1 cellular context compared by ENCODE assay signal in genomic region chr4:104859601-104860000, GRCh38.
A peak's percentile ranks its signal among the peaks of the same experiment; 100 is the strongest.
TF ChIP-seq lines count a peak whose summit lies in the region.

No MANE protein-coding gene starts in this region.

TF ChIP-seq in neural cell, 6 proteins besides CTCF, POLR2A, EP300 and RAD21 (continued from another document):
- TF ChIP-seq, protein P1, sequence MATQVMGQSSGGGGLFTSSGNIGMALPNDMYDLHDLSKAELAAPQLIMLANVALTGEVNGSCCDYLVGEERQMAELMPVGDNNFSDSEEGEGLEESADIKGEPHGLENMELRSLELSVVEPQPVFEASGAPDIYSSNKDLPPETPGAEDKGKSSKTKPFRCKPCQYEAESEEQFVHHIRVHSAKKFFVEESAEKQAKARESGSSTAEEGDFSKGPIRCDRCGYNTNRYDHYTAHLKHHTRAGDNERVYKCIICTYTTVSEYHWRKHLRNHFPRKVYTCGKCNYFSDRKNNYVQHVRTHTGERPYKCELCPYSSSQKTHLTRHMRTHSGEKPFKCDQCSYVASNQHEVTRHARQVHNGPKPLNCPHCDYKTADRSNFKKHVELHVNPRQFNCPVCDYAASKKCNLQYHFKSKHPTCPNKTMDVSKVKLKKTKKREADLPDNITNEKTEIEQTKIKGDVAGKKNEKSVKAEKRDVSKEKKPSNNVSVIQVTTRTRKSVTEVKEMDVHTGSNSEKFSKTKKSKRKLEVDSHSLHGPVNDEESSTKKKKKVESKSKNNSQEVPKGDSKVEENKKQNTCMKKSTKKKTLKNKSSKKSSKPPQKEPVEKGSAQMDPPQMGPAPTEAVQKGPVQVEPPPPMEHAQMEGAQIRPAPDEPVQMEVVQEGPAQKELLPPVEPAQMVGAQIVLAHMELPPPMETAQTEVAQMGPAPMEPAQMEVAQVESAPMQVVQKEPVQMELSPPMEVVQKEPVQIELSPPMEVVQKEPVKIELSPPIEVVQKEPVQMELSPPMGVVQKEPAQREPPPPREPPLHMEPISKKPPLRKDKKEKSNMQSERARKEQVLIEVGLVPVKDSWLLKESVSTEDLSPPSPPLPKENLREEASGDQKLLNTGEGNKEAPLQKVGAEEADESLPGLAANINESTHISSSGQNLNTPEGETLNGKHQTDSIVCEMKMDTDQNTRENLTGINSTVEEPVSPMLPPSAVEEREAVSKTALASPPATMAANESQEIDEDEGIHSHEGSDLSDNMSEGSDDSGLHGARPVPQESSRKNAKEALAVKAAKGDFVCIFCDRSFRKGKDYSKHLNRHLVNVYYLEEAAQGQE (IDR thresholded peaks at IDR 0.05; ENCODE audit: borderline replicate concordance): no peak
- TF ChIP-seq MXI1 (conservative IDR thresholded peaks at IDR 0.05; ENCODE audit: poor library complexity, severe bottlenecking): no peak
- TF ChIP-seq SMC3 (conservative IDR thresholded peaks at IDR 0.05; ENCODE audit: poor library complexity): peak; percentile 26
- no peak for TF ChIP-seq POLR2AphosphoS5 (IDR thresholded peaks at IDR 0.05)
- no peak for TF ChIP-seq EZH2 (IDR thresholded peaks at IDR 0.05; ENCODE audit: borderline replicate concordance, insufficient read depth, low read length, poor library complexity, severe bottlenecking)
